ENCODE assay signal across 1 cellular context in genomic region chr19:21482863-21483276, GRCh38.
TF ChIP-seq lines count a peak whose summit lies in the region.

No MANE protein-coding gene starts in this region.

TF ChIP-seq in IMR-90, 13 proteins besides CTCF, POLR2A, EP300 and RAD21 (continued from another document):
- TF ChIP-seq BHLHE40 (IDR thresholded peaks at IDR 0.05; ENCODE audit: low read depth, low read length): no peak
- TF ChIP-seq RCOR1 (IDR thresholded peaks at IDR 0.05; ENCODE audit: insufficient replicate concordance, low read length): no peak
